Comparison of ENCODE assay signal across 11 cellular contexts in genomic region chr12:14920475-14921126, GRCh38. TPM values are rescaled to one million over a fixed set of nuclear protein-coding genes. Genes with fewer than 3 reads are reported as not detected.
DNase-seq lines count a peak whose midpoint lies in the region; ATAC-seq and TF ChIP-seq lines count a peak whose summit lies in the region.
"Had no signal": no experiment of that assay in that cellular context is flagged by ENCODE, and none has a peak within 500 bp of the region (broad histone marks: within the 10 kb centered on the region; RNA-seq: fewer than 3 reads in every experiment).

No MANE protein-coding gene starts in this region.

- intact Hi-C loops in uterus (cut with DNase I; ENCODE audit: low total_unique reads) = no loop called here

- H2BK12ac ChIP-seq in H9 (ENCODE audit: insufficient read length, low read depth, low read length) = no peak overlapping the region

- H3K4me1 ChIP-seq in H9 (ENCODE audit: insufficient read depth, low read length) = no peaks in the 10 kb centered on the region
- H3K4me1 ChIP-seq in uterus = no peaks in the 10 kb centered on the region

- no peak overlapping the region for H3T11ph ChIP-seq in H9 (ENCODE audit: low read length)

- peak overlapping the region; percentile 97 for H4K8ac ChIP-seq in H9 (replicated peaks; ENCODE audit: insufficient read length, low read depth, low read length)

- no peaks in the 10 kb centered on the region for H3K23me2 ChIP-seq in H9 (ENCODE audit: insufficient read length, low read depth, low read length, poor library complexity, severe bottlenecking)

- H3K9me3 ChIP-seq in H9 (ENCODE audit: control insufficient read depth, low read depth, low read length) (no peaks in the 10 kb centered on the region), uterus (no peaks in the 10 kb centered on the region)

- H3K36me3 Mint-ChIP-seq in H9 (ENCODE audit: insufficient read depth in 1 of 3, low read depth in 3 of 3) = no peaks in the 10 kb centered on the region
- peaks cover 28 to 39% of the 10 kb centered on the region in 2 donors for H3K36me3 Mint-ChIP-seq in naive B cell

- H3K27ac Mint-ChIP-seq in H9 (no peak overlapping the region), naive B cell (peak overlapping the region in 5 of 6 donors; percentile 5 to 73 (median 59))

- H3K27me3 ChIP-seq in H9 (ENCODE audit: insufficient read depth, low read length) = no peaks in the 10 kb centered on the region
- no peaks in the 10 kb centered on the region for H3K27me3 ChIP-seq in uterus

- H3K23ac ChIP-seq in H9 (ENCODE audit: insufficient read length, low read depth, low read length) = no peak overlapping the region

- H3K27ac ChIP-seq in H9 (ENCODE audit: insufficient read length, low read depth, low read length) (no peak overlapping the region), uterus (no peak overlapping the region)

- no peaks in the 10 kb centered on the region; the same call in 1 of the 2 replicates for H3K79me2 ChIP-seq in H9 (ENCODE audit: insufficient read depth, low read length)

- no peak overlapping the region for H2BK15ac ChIP-seq in H9 (ENCODE audit: low read depth, low read length)

- no peak overlapping the region for H3K4me2 ChIP-seq in H9 (ENCODE audit: insufficient read depth, insufficient read length, low read length)

- WGBS in H9 (ENCODE audit: extremely low coverage, insufficient read length, low lambda C conversion rate) = no CpG with 5 or more reads among the region's 7 CpGs

- no peak overlapping the region for H2BK5ac ChIP-seq in H9 (ENCODE audit: insufficient read length, low read length)

- H2AK5ac ChIP-seq in H9 (ENCODE audit: insufficient read length, low read length) = no peak overlapping the region

- no peaks in the 10 kb centered on the region for H3K79me1 ChIP-seq in H9 (ENCODE audit: insufficient read depth, low read depth, low read length, poor library complexity, severe bottlenecking)

- no peak overlapping the region for H3K18ac ChIP-seq in H9 (ENCODE audit: insufficient read length, low read depth, low read length)

- H3K4me3 Mint-ChIP-seq in H9 = no peak overlapping the region
- H3K4me3 Mint-ChIP-seq in naive B cell = peak overlapping the region in 4 of 8 donors; percentile 0 to 46 (median 9)

- no peak overlapping the region for H2BK20ac ChIP-seq in H9 (ENCODE audit: low read depth, low read length, poor library complexity, severe bottlenecking)

- H3K36me3 ChIP-seq in uterus = no peaks in the 10 kb centered on the region

- H3K9me3 Mint-ChIP-seq in H9 (no peaks in the 10 kb centered on the region), naive B cell (peaks cover 0 to 3% (median 0%) of the 10 kb centered on the region in 7 donors)

- TF ChIP-seq POLR2A in uterus (IDR thresholded peaks at IDR 0.05) = no peak

- no peak overlapping the region for H3K4ac ChIP-seq in H9 (ENCODE audit: low read depth, low read length)

- no peak overlapping the region for H2BK120ac ChIP-seq in H9 (ENCODE audit: low read depth, low read length, poor library complexity, severe bottlenecking)

- H4K91ac ChIP-seq in H9 (ENCODE audit: insufficient read length, low read depth, low read length) = no peak overlapping the region

- no peak overlapping the region for H3K56ac ChIP-seq in H9 (ENCODE audit: insufficient read length, low read depth, low read length)

- H3K4me1 Mint-ChIP-seq in H9 (no peaks in the 10 kb centered on the region), naive B cell (peaks cover 12 to 19% (median 13%) of the 10 kb centered on the region in 3 donors)

- no peaks in the 10 kb centered on the region for H3K27me3 Mint-ChIP-seq in H9 (ENCODE audit: low read depth)
- no peaks in the 10 kb centered on the region for H3K27me3 Mint-ChIP-seq in naive B cell

- no peak for TF ChIP-seq CTCF in H9 (conservative IDR thresholded peaks at IDR 0.05)
- no peak for TF ChIP-seq CTCF in uterus (IDR thresholded peaks at IDR 0.05)

- H3K4me3 ChIP-seq in uterus = no peak overlapping the region

- H4K20me1 ChIP-seq in H9 (ENCODE audit: control insufficient read depth, insufficient read depth, insufficient read length) = no peaks in the 10 kb centered on the region

- H3K9ac ChIP-seq in H9 (ENCODE audit: extremely low read depth, insufficient read length, low read length) = no peak overlapping the region

- no peak overlapping the region for H3K14ac ChIP-seq in H9 (ENCODE audit: insufficient read depth, low read length)

- DNase-seq in H9 = no peak
- DNase-seq in NAMALWA (ENCODE audit: low spot score) = peak; percentile 66
- DNase-seq in naive B cell = no peak
- DNase-seq in uterus = no peak
- no peak for DNase-seq in T-helper 9 cell
- DNase-seq: dermis blood vessel endothelial cell, GOT3, NCI-H187 treated with DMSO at 0.1 percent for 48 hours had no signal

- no peak overlapping the region for H2AFZ ChIP-seq in H9 (ENCODE audit: low read length)

- H4K5ac ChIP-seq in H9 (ENCODE audit: insufficient read length, low read depth, low read length) = no peak overlapping the region

- ATAC-seq in GM18517 (IDR thresholded peaks at IDR 0.05; ENCODE audit: unreplicated experiment) (peak; percentile 52), naive B cell (ENCODE audit: low read depth in 2 of 2) (peak; percentile 83 to 88), HG02884 (IDR thresholded peaks at IDR 0.05; ENCODE audit: unreplicated experiment) (no peak)

RNA-seq across cellular contexts. Expression of gene ERP27, which starts 17.7 kb away (rescaled TPM):
- total RNA-seq in H9 (2021) (not detected in 2 replicates), uterus (1 to 10 TPM in 2 of 4 donors, under 1 TPM in 1, not detected in 1; 0.61 to 2.6 (median 1.5) TPM)
- polyA plus RNA-seq in naive B cell (ENCODE audit: low read depth in 6 of 6) = 1 to 10 TPM; 2.4 to 4.8 (median 2.7) TPM
- total RNA-seq: dermis blood vessel endothelial cell, osteoblast had no signal

RNA-seq across cellular contexts. Expression of gene MGP, which starts 34.9 kb away (rescaled TPM):
- not detected in 2 replicates for total RNA-seq in H9 (2021)
- polyA plus RNA-seq in naive B cell (ENCODE audit: low read depth in 6 of 6) = 1 to 10 TPM in 1 of 6 donors, under 1 TPM in 2, not detected in 3; 0.29 to 1.4 (median 0.57) TPM
- 1,000 to 10,000 TPM in 2 of 4 donors, 100 to 1,000 TPM in 2; 136 to 2,566 (median 1,232) TPM for total RNA-seq in uterus

RNA-seq across cellular contexts. Expression of gene ARHGDIB, which starts 40.8 kb away (rescaled TPM):
- total RNA-seq in H9 (2021) (0.29 and 0.44 TPM in 2 replicates), uterus (100 to 1,000 TPM in 1 of 4 donors, 10 to 100 TPM in 3; 28.4 to 175 (median 59.9) TPM)
- polyA plus RNA-seq in naive B cell (ENCODE audit: low read depth in 6 of 6) = 1,000 to 10,000 TPM; 2,706 to 4,844 (median 2,864) TPM

RNA-seq across cellular contexts. Expression of gene PDE6H, which starts 52.2 kb away (rescaled TPM):
- total RNA-seq in H9 (2021) (not detected in 2 replicates), uterus (not detected)
- polyA plus RNA-seq in naive B cell (ENCODE audit: low read depth in 6 of 6) = not detected
- total RNA-seq: dermis blood vessel endothelial cell, osteoblast had no signal

Comparison
In these comparisons a context has a peak if more than half of its experiments do, and no peak if none do; other contexts are left out.
1. H3K27ac Mint-ChIP-seq: peak in naive B cell (5 of 6); none in H9 (0 of 3).
2. RNA of gene MGP, which starts 34.9 kb away (total RNA-seq): 136 to 2,566 TPM in uterus; not detected in H9; every median in the first group is over 100 times any median in the second.
3. RNA of gene ARHGDIB, which starts 40.8 kb away (total RNA-seq): 28.4 to 175 TPM in uterus; 0.29 to 0.44 TPM in H9; every median in the first group is over 10 times any median in the second.